Comparison of ENCODE assay signal across 17 cellular contexts in genomic region chr2:105540642-105541041, GRCh38.
"Had no signal": no experiment of that assay in that cellular context is flagged by ENCODE, and none has a peak within 500 bp of the region (broad histone marks: within the 10 kb centered on the region; RNA-seq: fewer than 3 reads in every experiment).

No MANE protein-coding gene starts in this region.

- H3K27me3 ChIP-seq: heart left ventricle, upper lobe of right lung, vagina had no signal

- H3K27ac ChIP-seq: heart left ventricle, psoas muscle, spleen, tibial artery, upper lobe of right lung, vagina had no signal

- DNase-seq: cortex of kidney; effector memory CD8-positive, alpha-beta T cell; foreskin melanocyte; hippocampal formation; mucosa of descending colon; natural killer cell; nucleus accumbens; psoas muscle; retina; spleen; stimulated activated CD4-positive, alpha-beta T cell treated with anti-CD3 and anti-CD28 coated beads, Interleukin-15, amount 100 ng/mL, for 24 hours; stimulated activated CD4-positive, alpha-beta T cell treated with anti-CD3 and anti-CD28 coated beads, Interleukin-1b, Interleukin-23, amount 100 ng/mL, for 48 hours; stimulated activated CD4-positive, alpha-beta T cell treated with anti-CD3 and anti-CD28 coated beads, Interleukin-4, amount 100 ng/mL, for 24 hours; tibial artery; upper lobe of right lung had no signal

- H3K36me3 ChIP-seq: heart left ventricle, spleen, tibial artery, upper lobe of right lung, vagina had no signal

- H3K4me3 ChIP-seq: heart left ventricle, mucosa of descending colon, psoas muscle, spleen, tibial artery, upper lobe of right lung, vagina had no signal

- H3K9me3 ChIP-seq: heart left ventricle, mucosa of descending colon, psoas muscle, spleen, tibial artery, upper lobe of right lung, vagina had no signal

- H3K4me1 ChIP-seq: psoas muscle, tibial artery, upper lobe of right lung, vagina had no signal
